Comparison of ENCODE assay signal across 16 cellular contexts in the genomic region with DNA sequence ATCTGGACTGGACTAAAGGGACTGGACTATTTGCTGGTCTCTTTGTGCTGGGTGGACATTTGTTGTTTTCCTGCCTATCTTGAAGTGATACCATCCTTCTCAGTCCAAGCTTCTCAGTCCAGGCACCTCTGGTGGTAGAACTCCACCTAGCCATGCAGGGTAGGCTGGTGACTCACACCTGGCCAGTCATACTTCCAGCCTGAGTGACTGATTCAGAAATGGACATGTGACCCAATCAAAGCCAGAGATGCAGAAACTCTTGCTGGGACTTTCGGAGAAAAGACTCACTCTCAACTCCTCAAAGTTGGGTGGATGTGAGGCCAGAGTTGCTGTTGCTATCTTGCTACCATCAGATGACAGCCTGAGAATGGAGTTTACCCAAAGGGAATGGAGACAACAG. TPM values are rescaled to one million over a fixed set of nuclear protein-coding genes. Genes with fewer than 3 reads are reported as not detected.
DNase-seq lines count a peak whose midpoint lies in the region; ATAC-seq, FAIRE-seq and TF ChIP-seq lines count a peak whose summit lies in the region.
"Had no signal": no experiment of that assay in that cellular context is flagged by ENCODE, and none has a peak within 500 bp of the region (broad histone marks: within the 10 kb centered on the region; RNA-seq: fewer than 3 reads in every experiment).

No MANE protein-coding gene starts in this region.

- H3K9me3 ChIP-seq in hepatocyte (ENCODE audit: low read depth), result no peaks in the 10 kb centered on the region

- no peak for FAIRE-seq in urothelium cell line (lab: Jason Lieb, UNC)

- peak; percentile 1 to 2 for DNase-seq in stimulated activated CD4-positive, alpha-beta T cell treated with anti-CD3 and anti-CD28 coated beads, Interleukin-2, amount 100 ng/mL, for 48 hours
- no peak for DNase-seq in stimulated activated CD4-positive, alpha-beta T cell treated with anti-CD3 and anti-CD28 coated beads, Interleukin-4, amount 100 ng/mL, for 1 hour
- DNase-seq in SW480 (ENCODE audit: low spot score), result peak; percentile 35
- peak; percentile 49 for DNase-seq in hepatocyte (ENCODE audit: low spot score)
- DNase-seq in urothelium cell line (ENCODE audit: low spot score), result peak; percentile 68
- no peak for DNase-seq in DMS 273 treated with DMSO at 0.1 percent for 48 hours (lab: John Stamatoyannopoulos, UW)
- no peak for DNase-seq in NCI-H524 (lab: John Stamatoyannopoulos, UW)
- DNase-seq: activated naive CD4-positive, alpha-beta T cell treated with Interleukin-2 at 50 U/mL for 16 hours; dorsolateral prefrontal cortex; naive B cell; NCI-H2081; OCI-M1 had no signal

- TF ChIP-seq CTCF in hepatocyte (IDR thresholded peaks at IDR 0.05; ENCODE audit: poor library complexity), result no peak

- no peak overlapping the region for H3K4me2 ChIP-seq in hepatocyte
- H3K4me2 ChIP-seq: smooth muscle cell had no signal

- no peaks in the 10 kb centered on the region for H4K20me1 ChIP-seq in hepatocyte (ENCODE audit: insufficient read depth, poor library complexity, severe bottlenecking)

- no peaks in the 10 kb centered on the region for H3K9me2 ChIP-seq in hepatocyte (replicated peaks; ENCODE audit: insufficient read depth)

- no peaks in the 10 kb centered on the region for H3K36me3 ChIP-seq in hepatocyte (replicated peaks; ENCODE audit: insufficient read depth, low read depth)

- WGBS in hepatocyte (ENCODE audit: low lambda C conversion rate, missing lambda C conversion rate), result 100% methylated on average over 1 of the region's 1 CpG

- no peaks in the 10 kb centered on the region for H3K4me1 ChIP-seq in hepatocyte (ENCODE audit: insufficient read depth)

- no peak overlapping the region for H3K27ac ChIP-seq in hepatocyte
- H3K27ac ChIP-seq: C4-2B, dorsolateral prefrontal cortex had no signal

- H3K79me2 ChIP-seq in hepatocyte, result no peaks in the 10 kb centered on the region

- ATAC-seq in GM18868 (IDR thresholded peaks at IDR 0.05; ENCODE audit: unreplicated experiment), result no peak
- ATAC-seq: WTC11 had no signal

- no peaks in the 10 kb centered on the region for H3K27me3 ChIP-seq in hepatocyte

- H3K4me3 ChIP-seq in hepatocyte, result no peak overlapping the region
- H3K4me3 ChIP-seq: dorsolateral prefrontal cortex, smooth muscle cell had no signal

- H2AFZ ChIP-seq in hepatocyte, result no peak overlapping the region

RNA-seq across cellular contexts. Expression of a gene that starts 5.6 kb away (rescaled TPM):
- total RNA-seq in hepatocyte, result not detected in 2 replicates
- 0.10 and 0.19 TPM in 2 replicates for polyA plus RNA-seq in hepatocyte
- total RNA-seq: smooth muscle cell, WTC11 had no signal

Comparison
In these comparisons a context has a peak if more than half of its experiments do, and no peak if none do; other contexts are left out.
1. DNase-seq: peak in stimulated activated CD4-positive, alpha-beta T cell treated with anti-CD3 and anti-CD28 coated beads, Interleukin-2, amount 100 ng/mL, for 48 hours (2 of 2), SW480 (single experiment), hepatocyte (single experiment) and urothelium cell line (single experiment); none in stimulated activated CD4-positive, alpha-beta T cell treated with anti-CD3 and anti-CD28 coated beads, Interleukin-4, amount 100 ng/mL, for 1 hour (single experiment), DMS 273 treated with DMSO at 0.1 percent for 48 hours (single experiment) and NCI-H524 (0 of 2).